ENCODE assay signal across 8 cellular contexts in genomic region chr14:22837750-22838538, GRCh38. TPM values are rescaled to one million over a fixed set of nuclear protein-coding genes. Genes with fewer than 3 reads are reported as not detected.
DNase-seq lines count a peak whose midpoint lies in the region; ATAC-seq, FAIRE-seq and TF ChIP-seq lines count a peak whose summit lies in the region.

No MANE protein-coding gene starts in this region.

- no peak overlapping the region for H3K27ac ChIP-seq in K562 (ENCODE audit: extremely low read depth, low read depth, low read length)
- peak overlapping the region; percentile 93 for H3K27ac ChIP-seq in keratinocyte (ENCODE audit: control insufficient read depth, insufficient read depth, low read length)
- H3K27ac ChIP-seq in stomach smooth muscle (ENCODE audit: low read length), result peak overlapping the region; percentile 95

- H2AFZ ChIP-seq in K562 (ENCODE audit: low read depth, low read length) (no peak overlapping the region), keratinocyte (ENCODE audit: control insufficient read depth, low read length) (no peak overlapping the region)

- WGBS in K562 (ENCODE audit: insufficient coverage, low coverage, missing lambda C conversion rate), result 80% methylated on average over 19 of the region's 25 CpGs

- H3K4me3 ChIP-seq in K562, result no peak overlapping the region
- peak overlapping the region; percentile 89 to 99 (median 92) for H3K4me3 ChIP-seq in keratinocyte (ENCODE audit: control insufficient read depth in 2 of 3, extremely low read depth in 1 of 3, insufficient read depth in 2 of 3, low read depth in 1 of 3, low read length in 3 of 3)
- H3K4me3 ChIP-seq in stomach smooth muscle (ENCODE audit: low read length in 2 of 2), result peak overlapping the region; percentile 80 to 91

- FAIRE-seq in K562 (lab: Jason Lieb, UNC), result no peak
- no peak for FAIRE-seq in keratinocyte (lab: Jason Lieb, UNC)

- CTCF ChIA-PET in K562 (lab: Yijun Ruan, JAX; ENCODE audit: low intra/inter-chr PET ratio), result no interaction called here

- TF ChIP-seq RAD21 in K562 (CRISPR knock-in tag; conservative IDR thresholded peaks at IDR 0.05 in 1 of 2, IDR thresholded peaks at IDR 0.05 in 1 of 2), result no peak

- POLR2A ChIA-PET in K562 (lab: Yijun Ruan, JAX), result interaction anchor here (0.8 to 1.5 kb wide), 6 partner anchors 8 to 41 kb away, joined by 3 to 10 read pairs (median 4); partner anchors contain the start of genes LRP10 and MRPL52

- peaks cover 28% of the 10 kb centered on the region; the same call in 2 of the 3 replicates for H3K36me3 ChIP-seq in K562 (ENCODE audit: control insufficient read depth, insufficient read depth, low read length)
- peaks cover 27 to 53% of the 10 kb centered on the region in 2 experiments for H3K36me3 ChIP-seq in keratinocyte (ENCODE audit: control insufficient read depth in 2 of 2, extremely low read depth in 1 of 2, insufficient read depth in 2 of 2, low read length in 2 of 2)
- peaks cover 25 to 27% of the 10 kb centered on the region in 2 donors for H3K36me3 ChIP-seq in stomach smooth muscle (ENCODE audit: control insufficient read depth in 2 of 2, insufficient read depth in 2 of 2, low read length in 2 of 2)

- TF ChIP-seq POLR2A in K562 (conservative IDR thresholded peaks at IDR 0.05), result no peak

- H3K4me1 ChIP-seq in K562 (replicated peaks in 1 of 2; ENCODE audit: control insufficient read depth in 2 of 2, insufficient read depth in 2 of 2, low read length in 2 of 2) (peaks cover 0 to 14% of the 10 kb centered on the region in 2 experiments; a peak in 1 of 5 replicates), keratinocyte (ENCODE audit: control insufficient read depth, extremely low read depth, insufficient read depth, low read length) (peaks cover 25% of the 10 kb centered on the region), stomach smooth muscle (ENCODE audit: control insufficient read depth, insufficient read depth, low read length) (peaks cover 58% of the 10 kb centered on the region)

- TF ChIP-seq CTCF in K562 (IDR thresholded peaks at IDR 0.05 in 2 of 3, conservative IDR thresholded peaks at IDR 0.05 in 1 of 3; ENCODE audit: insufficient read depth in 2 of 3, low read depth in 1 of 3, low read length in 3 of 3) (no peak), keratinocyte (optimal IDR thresholded peaks at IDR 0.05 in 1 of 3, IDR thresholded peaks at IDR 0.05 in 1 of 3, conservative IDR thresholded peaks at IDR 0.05 in 1 of 3; ENCODE audit: extremely low read depth in 1 of 3, insufficient read depth in 2 of 3, low read length in 3 of 3) (no peak)

- H3K4me2 ChIP-seq in K562 (ENCODE audit: insufficient read depth, low read length), result no peak overlapping the region
- peak overlapping the region; percentile 95 for H3K4me2 ChIP-seq in keratinocyte (ENCODE audit: control insufficient read depth, extremely low read depth, insufficient read depth, low read depth, low read length)

- no peak for ATAC-seq in K562

- no peaks in the 10 kb centered on the region for H3K79me2 ChIP-seq in K562 (ENCODE audit: control insufficient read depth, insufficient read depth, low read length)
- peaks cover 69% of the 10 kb centered on the region for H3K79me2 ChIP-seq in keratinocyte (ENCODE audit: control insufficient read depth, insufficient read depth, low read length)

- no peaks in the 10 kb centered on the region for H3K9me1 ChIP-seq in K562 (ENCODE audit: control insufficient read depth, insufficient read depth, low read length)
- peaks cover 3% of the 10 kb centered on the region for H3K9me1 ChIP-seq in keratinocyte (ENCODE audit: control insufficient read depth, extremely low read depth, insufficient read depth, low read length)

- DNase-seq in HT1080 (ENCODE audit: low read depth), result peak; percentile 64
- no peak for DNase-seq in K562 (ENCODE audit: extremely low read depth in 1 of 4, low spot score in 3 of 4)
- no peak for DNase-seq in keratinocyte (ENCODE audit: low read depth, low spot score)
- no peak for DNase-seq in 8988T
- no peak for DNase-seq in COLO668 (lab: John Stamatoyannopoulos, UW; ENCODE audit: unreplicated experiment)
- DNase-seq in RPMI8226, result no peak
- no peak for DNase-seq in NCI-H1092 (lab: John Stamatoyannopoulos, UW)

- peak overlapping the region in 1 of 2 experiments; percentile 31; a peak in 1 of 4 replicates for H3K9ac ChIP-seq in K562 (ENCODE audit: insufficient read depth in 1 of 2, low read depth in 2 of 2, low read length in 2 of 2)
- peak overlapping the region; percentile 94 for H3K9ac ChIP-seq in keratinocyte (ENCODE audit: control insufficient read depth, extremely low read depth, insufficient read depth, low read length)
- H3K9ac ChIP-seq in stomach smooth muscle (ENCODE audit: low read length in 2 of 2), result peak overlapping the region; percentile 93

- in situ Hi-C loops in K562 (cut with MboI), result no loop called here

- H3K27me3 ChIP-seq in K562 (ENCODE audit: control insufficient read depth in 2 of 2, insufficient read depth in 2 of 2, low read length in 2 of 2) (no peaks in the 10 kb centered on the region), keratinocyte (ENCODE audit: control insufficient read depth, extremely low read depth, insufficient read depth, low read length) (no peaks in the 10 kb centered on the region), stomach smooth muscle (ENCODE audit: control insufficient read depth in 1 of 2, insufficient read depth in 2 of 2, low read length in 2 of 2) (no peaks in the 10 kb centered on the region)

- TF ChIP-seq EP300 in K562 (IDR thresholded peaks at IDR 0.05; ENCODE audit: low read length), result no peak

- H3K9me3 ChIP-seq in K562 (replicated peaks; ENCODE audit: control insufficient read depth, insufficient read depth, low read depth, low read length), result no peaks in the 10 kb centered on the region
- H3K9me3 ChIP-seq in keratinocyte (ENCODE audit: control insufficient read depth, low read depth, low read length), result no peaks in the 10 kb centered on the region
- H3K9me3 ChIP-seq in stomach smooth muscle (ENCODE audit: control insufficient read depth in 2 of 2, low read length in 2 of 2), result no peaks in the 10 kb centered on the region

- H4K20me1 ChIP-seq in K562 (replicated peaks; ENCODE audit: control insufficient read depth, insufficient read depth, low read length), result no peaks in the 10 kb centered on the region
- no peaks in the 10 kb centered on the region for H4K20me1 ChIP-seq in keratinocyte (ENCODE audit: control insufficient read depth, extremely low read depth, insufficient read depth, low read length)

- no TSS peak for BruUV-seq in K562 (replicated peaks; lab: Mats Ljungman, UMichigan)

- dilution Hi-C loops in keratinocyte (cut with MboI; ENCODE audit: extremely low pct_ligation_motif_present, low sequenced_read_pairs), result no loop called here

- intact Hi-C loops in K562 (cut with micrococcal nuclease), result no loop called here

RNA-seq across cellular contexts. Expression of gene MMP14, which starts 1.6 kb away (rescaled TPM):
- 480 and 530 TPM in 2 replicates for total RNA-seq in HT1080 (2014; rRNA removed; shearing (Covaris generic))
- polyA plus RNA-seq in HT1080 (2015; cell fraction: cytosol; rRNA removed), result 520 and 545 TPM in 2 replicates
- 2,350 and 2,450 TPM in 2 replicates for polyA plus RNA-seq in HT1080 (2015; cell fraction: nucleus; rRNA removed)
- 9.3 and 17.2 TPM in 2 replicates for total RNA-seq in K562 (2011; cell fraction: chromatin; rRNA removed; ENCODE audit: low replicate concordance)
- total RNA-seq in K562 (2011; cell fraction: nucleolus; rRNA removed), result 8.4 and 8.8 TPM in 2 replicates
- 7.2 and 9.0 TPM in 2 replicates for total RNA-seq in K562 (2011; cell fraction: nucleoplasm; rRNA removed)
- total RNA-seq in K562 (2014; rRNA removed) (0.36 and 0.65 TPM in 2 replicates), K562 (2014; rRNA removed; fragmentation: Illumina TruSeq; extraction: Trizol) (0.51 and 0.80 TPM in 2 replicates), K562 (2015; rRNA removed; fragmentation: Illumina TruSeq; extraction: Trizol) (0.94 and 0.98 TPM in 2 replicates), K562 (2021) (2.3 and 4.5 TPM in 2 replicates)
- polyA plus RNA-seq in K562 (2011; rRNA removed) (2.1 and 2.9 TPM in 2 replicates), K562 (2014; fragmentation: Illumina TruSeq; extraction: Trizol) (1.2 and 1.3 TPM in 2 replicates), K562 (2014; fragmentation: Nextera tagmentation; extraction: Ambion mirVana) (not detected), K562 (2014; rRNA removed) (2.8 and 5.8 TPM in 2 replicates), keratinocyte (185 to 355 TPM (median 246 TPM) in 3 replicates)
- polyA plus RNA-seq in K562 (2011; cell fraction: cytosol; rRNA removed), result 3.2 and 3.4 TPM in 2 replicates
- 15.7 and 30.4 TPM in 2 replicates for polyA plus RNA-seq in K562 (2011; cell fraction: nucleus; rRNA removed)
- 1.5 and 4.9 TPM in 2 replicates for polyA plus RNA-seq in K562 (2012)
- 0.35 and 0.39 TPM in 2 replicates for polyA minus RNA-seq in K562 (2011; rRNA and poly(A)+ RNA removed)
- polyA minus RNA-seq in K562 (2011; cell fraction: cytosol; rRNA and poly(A)+ RNA removed), result 1.0 TPM in 1 of 2 replicates, not detected in the other
- 2.0 and 2.6 TPM in 2 replicates for polyA minus RNA-seq in K562 (2011; cell fraction: nucleus; rRNA and poly(A)+ RNA removed)
- polyA plus RNA-seq in keratinocyte (2011; ENCODE audit: low read depth), result 38.1 TPM
- 52.3 and 79.2 TPM in 2 replicates for polyA plus RNA-seq in keratinocyte (2011; cell fraction: cytosol; rRNA removed)
- 794 and 868 TPM in 2 replicates for polyA plus RNA-seq in keratinocyte (2011; cell fraction: nucleus; rRNA removed)
- 99.7 and 290 TPM in 2 replicates for polyA plus RNA-seq in keratinocyte (2012; ENCODE audit: low replicate concordance)
- 235 to 587 TPM (median 267 TPM) in 3 replicates for polyA minus RNA-seq in keratinocyte
- polyA minus RNA-seq in keratinocyte (2011; cell fraction: cytosol; rRNA and poly(A)+ RNA removed), result 209 TPM
- polyA minus RNA-seq in keratinocyte (2011; cell fraction: nucleus; rRNA and poly(A)+ RNA removed), result 532 and 668 TPM in 2 replicates

RNA-seq across cellular contexts. Expression of gene MRPL52, which starts 8.3 kb away (rescaled TPM):
- 106 and 146 TPM in 2 replicates for total RNA-seq in HT1080 (2014; rRNA removed; shearing (Covaris generic))
- 143 and 233 TPM in 2 replicates for polyA plus RNA-seq in HT1080 (2015; cell fraction: cytosol; rRNA removed)
- polyA plus RNA-seq in HT1080 (2015; cell fraction: nucleus; rRNA removed), result 118 and 121 TPM in 2 replicates
- 70.4 and 75.8 TPM in 2 replicates for total RNA-seq in K562 (2011; cell fraction: chromatin; rRNA removed; ENCODE audit: low replicate concordance)
- 57.0 and 70.0 TPM in 2 replicates for total RNA-seq in K562 (2011; cell fraction: nucleolus; rRNA removed)
- total RNA-seq in K562 (2011; cell fraction: nucleoplasm; rRNA removed), result 73.5 and 91.2 TPM in 2 replicates
- total RNA-seq in K562 (2014; rRNA removed) (161 and 168 TPM in 2 replicates), K562 (2014; rRNA removed; fragmentation: Illumina TruSeq; extraction: Trizol) (162 and 169 TPM in 2 replicates), K562 (2015; rRNA removed; fragmentation: Illumina TruSeq; extraction: Trizol) (169 and 170 TPM in 2 replicates), K562 (2021) (213 and 214 TPM in 2 replicates)
- polyA plus RNA-seq in K562 (2011; rRNA removed) (107 and 113 TPM in 2 replicates), K562 (2014; fragmentation: Illumina TruSeq; extraction: Trizol) (71.1 and 71.5 TPM in 2 replicates), K562 (2014; fragmentation: Nextera tagmentation; extraction: Ambion mirVana) (10 to 100 TPM; 56.5 to 79.8 TPM), K562 (2014; rRNA removed) (173 and 220 TPM in 2 replicates), keratinocyte (56.0 to 104 TPM (median 82.0 TPM) in 3 replicates)
- polyA plus RNA-seq in K562 (2011; cell fraction: cytosol; rRNA removed), result 60.6 and 83.2 TPM in 2 replicates
- polyA plus RNA-seq in K562 (2011; cell fraction: nucleus; rRNA removed), result 55.8 and 68.8 TPM in 2 replicates
- polyA plus RNA-seq in K562 (2012), result 149 and 246 TPM in 2 replicates
- 24.4 and 36.8 TPM in 2 replicates for polyA minus RNA-seq in K562 (2011; rRNA and poly(A)+ RNA removed)
- polyA minus RNA-seq in K562 (2011; cell fraction: cytosol; rRNA and poly(A)+ RNA removed), result 42.3 and 44.0 TPM in 2 replicates
- polyA minus RNA-seq in K562 (2011; cell fraction: nucleus; rRNA and poly(A)+ RNA removed), result 20.5 and 28.9 TPM in 2 replicates
- polyA plus RNA-seq in keratinocyte (2011; ENCODE audit: low read depth), result 181 TPM
- 28.8 and 37.2 TPM in 2 replicates for polyA plus RNA-seq in keratinocyte (2011; cell fraction: cytosol; rRNA removed)
- polyA plus RNA-seq in keratinocyte (2011; cell fraction: nucleus; rRNA removed), result 24.4 and 31.9 TPM in 2 replicates
- 93.4 and 197 TPM in 2 replicates for polyA plus RNA-seq in keratinocyte (2012; ENCODE audit: low replicate concordance)
- polyA minus RNA-seq in keratinocyte, result 8.2 to 15.9 TPM (median 12.9 TPM) in 3 replicates
- 78.5 TPM for polyA minus RNA-seq in keratinocyte (2011; cell fraction: cytosol; rRNA and poly(A)+ RNA removed)
- polyA minus RNA-seq in keratinocyte (2011; cell fraction: nucleus; rRNA and poly(A)+ RNA removed), result 5.8 and 9.2 TPM in 2 replicates

RNA-seq across cellular contexts. Expression of gene SLC7A7, which starts 22.7 kb away (rescaled TPM):
- total RNA-seq in HT1080 (2014; rRNA removed; shearing (Covaris generic)), result 1.1 and 2.0 TPM in 2 replicates
- 0.54 and 1.1 TPM in 2 replicates for polyA plus RNA-seq in HT1080 (2015; cell fraction: cytosol; rRNA removed)
- 2.6 and 3.3 TPM in 2 replicates for polyA plus RNA-seq in HT1080 (2015; cell fraction: nucleus; rRNA removed)
- total RNA-seq in K562 (2011; cell fraction: chromatin; rRNA removed; ENCODE audit: low replicate concordance), result 0.69 and 0.76 TPM in 2 replicates
- total RNA-seq in K562 (2011; cell fraction: nucleolus; rRNA removed), result 0.33 and 0.53 TPM in 2 replicates
- total RNA-seq in K562 (2011; cell fraction: nucleoplasm; rRNA removed), result 0.31 and 0.66 TPM in 2 replicates
- total RNA-seq in K562 (2014; rRNA removed), result 0.41 TPM in 1 of 2 replicates, not detected in the other
- 0.07 TPM in 1 of 2 replicates, not detected in the other for total RNA-seq in K562 (2014; rRNA removed; fragmentation: Illumina TruSeq; extraction: Trizol)
- total RNA-seq in K562 (2015; rRNA removed; fragmentation: Illumina TruSeq; extraction: Trizol), result 0.11 and 0.14 TPM in 2 replicates
- total RNA-seq in K562 (2021), result 0.36 and 0.60 TPM in 2 replicates
- polyA plus RNA-seq in K562 (2011; rRNA removed), result 0.38 and 0.45 TPM in 2 replicates
- polyA plus RNA-seq in K562 (2011; cell fraction: cytosol; rRNA removed), result 0.27 TPM in 2 replicates
- polyA plus RNA-seq in K562 (2011; cell fraction: nucleus; rRNA removed), result 0.29 and 0.48 TPM in 2 replicates
- 0.20 and 0.80 TPM in 2 replicates for polyA plus RNA-seq in K562 (2012)
- 0.22 and 0.46 TPM in 2 replicates for polyA plus RNA-seq in K562 (2014; fragmentation: Illumina TruSeq; extraction: Trizol)
- under 1 TPM; 0.24 to 0.32 TPM for polyA plus RNA-seq in K562 (2014; fragmentation: Nextera tagmentation; extraction: Ambion mirVana)
- polyA plus RNA-seq in K562 (2014; rRNA removed), result 0.68 and 1.0 TPM in 2 replicates
- 0.27 and 0.39 TPM in 2 replicates for polyA minus RNA-seq in K562 (2011; rRNA and poly(A)+ RNA removed)
- not detected in 2 replicates for polyA minus RNA-seq in K562 (2011; cell fraction: cytosol; rRNA and poly(A)+ RNA removed)
- polyA minus RNA-seq in K562 (2011; cell fraction: nucleus; rRNA and poly(A)+ RNA removed), result not detected in 2 replicates
- polyA plus RNA-seq in keratinocyte, result 0.20 to 0.65 TPM (median 0.33 TPM) in 3 replicates
- not detected for polyA plus RNA-seq in keratinocyte (2011; ENCODE audit: low read depth)
- 0.13 and 0.22 TPM in 2 replicates for polyA plus RNA-seq in keratinocyte (2011; cell fraction: cytosol; rRNA removed)
- polyA plus RNA-seq in keratinocyte (2011; cell fraction: nucleus; rRNA removed), result 0.73 and 0.95 TPM in 2 replicates
- 0.30 and 0.34 TPM in 2 replicates for polyA plus RNA-seq in keratinocyte (2012; ENCODE audit: low replicate concordance)
- polyA minus RNA-seq in keratinocyte, result 0.29 to 0.36 TPM in 2 of 3 replicates, not detected in the other
- not detected for polyA minus RNA-seq in keratinocyte (2011; cell fraction: cytosol; rRNA and poly(A)+ RNA removed)
- polyA minus RNA-seq in keratinocyte (2011; cell fraction: nucleus; rRNA and poly(A)+ RNA removed), result 0.32 TPM in 1 of 2 replicates, not detected in the other

RNA-seq across cellular contexts. Expression of gene LRP10, which starts 33.6 kb away (rescaled TPM):
- 65.5 and 86.0 TPM in 2 replicates for total RNA-seq in HT1080 (2014; rRNA removed; shearing (Covaris generic))
- 123 and 137 TPM in 2 replicates for polyA plus RNA-seq in HT1080 (2015; cell fraction: cytosol; rRNA removed)
- 141 and 148 TPM in 2 replicates for polyA plus RNA-seq in HT1080 (2015; cell fraction: nucleus; rRNA removed)
- 26.2 and 103 TPM in 2 replicates for total RNA-seq in K562 (2011; cell fraction: chromatin; rRNA removed; ENCODE audit: low replicate concordance)
- total RNA-seq in K562 (2011; cell fraction: nucleolus; rRNA removed), result 119 and 150 TPM in 2 replicates
- 79.0 and 80.1 TPM in 2 replicates for total RNA-seq in K562 (2011; cell fraction: nucleoplasm; rRNA removed)
- total RNA-seq in K562 (2014; rRNA removed), result 10.9 and 14.9 TPM in 2 replicates
- total RNA-seq in K562 (2014; rRNA removed; fragmentation: Illumina TruSeq; extraction: Trizol), result 4.9 and 5.5 TPM in 2 replicates
- total RNA-seq in K562 (2015; rRNA removed; fragmentation: Illumina TruSeq; extraction: Trizol), result 6.9 and 8.1 TPM in 2 replicates
- 40.7 and 45.5 TPM in 2 replicates for total RNA-seq in K562 (2021)
- 16.0 and 25.1 TPM in 2 replicates for polyA plus RNA-seq in K562 (2011; rRNA removed)
- polyA plus RNA-seq in K562 (2011; cell fraction: cytosol; rRNA removed), result 18.9 and 40.0 TPM in 2 replicates
- 17.1 and 30.2 TPM in 2 replicates for polyA plus RNA-seq in K562 (2011; cell fraction: nucleus; rRNA removed)
- 36.0 and 70.6 TPM in 2 replicates for polyA plus RNA-seq in K562 (2012)
- 27.2 and 34.5 TPM in 2 replicates for polyA plus RNA-seq in K562 (2014; fragmentation: Illumina TruSeq; extraction: Trizol)
- polyA plus RNA-seq in K562 (2014; fragmentation: Nextera tagmentation; extraction: Ambion mirVana), result 1 to 10 TPM; 1.3 to 2.3 TPM
- 12.7 and 15.9 TPM in 2 replicates for polyA plus RNA-seq in K562 (2014; rRNA removed)
- polyA minus RNA-seq in K562 (2011; rRNA and poly(A)+ RNA removed), result 15.2 and 24.3 TPM in 2 replicates
- polyA minus RNA-seq in K562 (2011; cell fraction: cytosol; rRNA and poly(A)+ RNA removed), result 36.7 and 48.5 TPM in 2 replicates
- 16.7 and 17.0 TPM in 2 replicates for polyA minus RNA-seq in K562 (2011; cell fraction: nucleus; rRNA and poly(A)+ RNA removed)
- polyA plus RNA-seq in keratinocyte, result 36.7 to 79.4 TPM (median 62.5 TPM) in 3 replicates
- 43.9 TPM for polyA plus RNA-seq in keratinocyte (2011; ENCODE audit: low read depth)
- 44.1 and 73.2 TPM in 2 replicates for polyA plus RNA-seq in keratinocyte (2011; cell fraction: cytosol; rRNA removed)
- polyA plus RNA-seq in keratinocyte (2011; cell fraction: nucleus; rRNA removed), result 131 and 159 TPM in 2 replicates
- 95.0 and 106 TPM in 2 replicates for polyA plus RNA-seq in keratinocyte (2012; ENCODE audit: low replicate concordance)
- polyA minus RNA-seq in keratinocyte, result 110 to 463 TPM (median 142 TPM) in 3 replicates
- 143 TPM for polyA minus RNA-seq in keratinocyte (2011; cell fraction: cytosol; rRNA and poly(A)+ RNA removed)
- polyA minus RNA-seq in keratinocyte (2011; cell fraction: nucleus; rRNA and poly(A)+ RNA removed), result 194 and 209 TPM in 2 replicates

RNA-seq across cellular contexts. Expression of gene REM2, which starts 45.1 kb away (rescaled TPM):
- not detected in 2 replicates for total RNA-seq in HT1080 (2014; rRNA removed; shearing (Covaris generic))
- polyA plus RNA-seq in HT1080 (2015; cell fraction: cytosol; rRNA removed), result not detected in 2 replicates
- polyA plus RNA-seq in HT1080 (2015; cell fraction: nucleus; rRNA removed), result 0.12 TPM in 1 of 2 replicates, not detected in the other
- total RNA-seq in K562 (2011; cell fraction: chromatin; rRNA removed; ENCODE audit: low replicate concordance), result 1.2 and 3.0 TPM in 2 replicates
- 3.0 and 3.8 TPM in 2 replicates for total RNA-seq in K562 (2011; cell fraction: nucleolus; rRNA removed)
- 2.4 and 2.7 TPM in 2 replicates for total RNA-seq in K562 (2011; cell fraction: nucleoplasm; rRNA removed)
- total RNA-seq in K562 (2014; rRNA removed), result 0.29 and 0.36 TPM in 2 replicates
- 0.18 and 0.51 TPM in 2 replicates for total RNA-seq in K562 (2014; rRNA removed; fragmentation: Illumina TruSeq; extraction: Trizol)
- 0.25 and 0.34 TPM in 2 replicates for total RNA-seq in K562 (2015; rRNA removed; fragmentation: Illumina TruSeq; extraction: Trizol)
- 0.40 and 0.69 TPM in 2 replicates for total RNA-seq in K562 (2021)
- 0.91 and 1.0 TPM in 2 replicates for polyA plus RNA-seq in K562 (2011; rRNA removed)
- polyA plus RNA-seq in K562 (2011; cell fraction: cytosol; rRNA removed), result 0.40 and 0.47 TPM in 2 replicates
- 1.2 and 2.3 TPM in 2 replicates for polyA plus RNA-seq in K562 (2011; cell fraction: nucleus; rRNA removed)
- polyA plus RNA-seq in K562 (2012), result 0.82 and 1.1 TPM in 2 replicates
- 0.21 and 0.25 TPM in 2 replicates for polyA plus RNA-seq in K562 (2014; fragmentation: Illumina TruSeq; extraction: Trizol)
- polyA plus RNA-seq in K562 (2014; fragmentation: Nextera tagmentation; extraction: Ambion mirVana), result under 1 TPM; 0.38 to 0.50 TPM
- 0.20 and 0.97 TPM in 2 replicates for polyA plus RNA-seq in K562 (2014; rRNA removed)
- polyA minus RNA-seq in K562 (2011; rRNA and poly(A)+ RNA removed), result 0.32 and 0.48 TPM in 2 replicates
- not detected in 2 replicates for polyA minus RNA-seq in K562 (2011; cell fraction: cytosol; rRNA and poly(A)+ RNA removed)
- 0.81 and 1.9 TPM in 2 replicates for polyA minus RNA-seq in K562 (2011; cell fraction: nucleus; rRNA and poly(A)+ RNA removed)
- polyA plus RNA-seq in keratinocyte, result 0.04 to 0.06 TPM (median 0.05 TPM) in 3 replicates
- polyA plus RNA-seq in keratinocyte (2011; ENCODE audit: low read depth), result not detected
- 0.06 TPM in 1 of 2 replicates, not detected in the other for polyA plus RNA-seq in keratinocyte (2011; cell fraction: cytosol; rRNA removed)
- 0.20 and 0.25 TPM in 2 replicates for polyA plus RNA-seq in keratinocyte (2011; cell fraction: nucleus; rRNA removed)
- 0.87 TPM in 1 of 2 replicates, not detected in the other for polyA plus RNA-seq in keratinocyte (2012; ENCODE audit: low replicate concordance)
- not detected in 3 replicates for polyA minus RNA-seq in keratinocyte
- not detected for polyA minus RNA-seq in keratinocyte (2011; cell fraction: cytosol; rRNA and poly(A)+ RNA removed)
- 0.32 TPM in 1 of 2 replicates, not detected in the other for polyA minus RNA-seq in keratinocyte (2011; cell fraction: nucleus; rRNA and poly(A)+ RNA removed)

Comparison
In these comparisons a context has a peak if more than half of its experiments do, and no peak if none do; other contexts are left out.
1. RNA of gene MMP14, which starts 1.6 kb away (total RNA-seq): 480 to 530 TPM in HT1080; 0.36 to 17.2 TPM in K562; every median in the first group is over 10 times any median in the second.